ENCODE assay signal across 27 cellular contexts in the genomic region with DNA sequence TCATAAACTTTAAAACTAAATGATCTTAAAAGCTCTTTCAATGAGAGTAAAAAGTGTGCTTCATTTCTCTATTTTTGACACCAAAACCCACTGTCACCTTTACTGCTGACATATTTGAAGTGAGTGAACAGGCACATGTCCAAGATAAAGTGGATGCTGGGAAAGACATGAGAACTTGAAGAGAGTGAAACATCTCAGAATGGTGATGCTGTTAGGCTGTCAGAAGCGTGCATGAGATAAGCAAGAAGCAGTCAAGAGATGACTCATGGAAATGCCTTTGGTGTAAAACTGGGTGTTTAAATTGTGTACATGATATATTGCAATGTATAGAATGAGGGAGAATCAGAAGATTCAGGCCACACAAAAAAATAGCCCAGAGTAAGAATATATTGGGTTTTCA. TPM values are rescaled to one million over a fixed set of nuclear protein-coding genes. Genes with fewer than 3 reads are reported as not detected.
DNase-seq lines count a peak whose midpoint lies in the region; ATAC-seq lines count a peak whose summit lies in the region.
"Had no signal": no experiment of that assay in that cellular context is flagged by ENCODE, and none has a peak within 500 bp of the region (broad histone marks: within the 10 kb centered on the region; RNA-seq: fewer than 3 reads in every experiment).

No MANE protein-coding gene starts in this region.

- no peak overlapping the region for H3K27ac Mint-ChIP-seq in activated CD4-positive, alpha-beta T cell treated with anti-CD3 and anti-CD28 coated beads, Interleukin-2, amount 10 ng/mL, durations not matched to agents 24 days and 14 days
- no peak overlapping the region for H3K27ac Mint-ChIP-seq in natural killer cell treated with Interleukin-12 subunit alpha and Interleukin-12 subunit beta and Interleukin-15 and Interleukin-18, amount 100 ng/mL, for 72 hours
- H3K27ac Mint-ChIP-seq: activated T-helper 17 cell treated with anti-CD3 and anti-CD28 coated beads, Interleukin-2, amount 50 U/mL, for 72 hours; memory B cell had no signal

- intact Hi-C loops in activated CD4-positive, alpha-beta T cell treated with anti-CD3 and anti-CD28 coated beads, Interleukin-2, amount 10 ng/mL, durations not matched to agents 24 days and 14 days (cut with micrococcal nuclease) = loop anchor here (10.0 kb wide), 1 partner anchor 166 kb away; no protein-coding TSS in a partner anchor

- H3K4me3 Mint-ChIP-seq in activated CD4-positive, alpha-beta T cell treated with anti-CD3 and anti-CD28 coated beads, Interleukin-2, amount 10 ng/mL, durations not matched to agents 24 days and 14 days = no peak overlapping the region
- no peak overlapping the region for H3K4me3 Mint-ChIP-seq in natural killer cell treated with Interleukin-12 subunit alpha and Interleukin-12 subunit beta and Interleukin-15 and Interleukin-18, amount 100 ng/mL, for 72 hours
- H3K4me3 Mint-ChIP-seq: activated T-helper 17 cell treated with anti-CD3 and anti-CD28 coated beads, Interleukin-2, amount 50 U/mL, for 72 hours; memory B cell; neural crest cell had no signal

- H3K27me3 Mint-ChIP-seq in activated CD4-positive, alpha-beta T cell treated with anti-CD3 and anti-CD28 coated beads, Interleukin-2, amount 10 ng/mL, durations not matched to agents 24 days and 14 days = no peaks in the 10 kb centered on the region
- no peaks in the 10 kb centered on the region for H3K27me3 Mint-ChIP-seq in natural killer cell treated with Interleukin-12 subunit alpha and Interleukin-12 subunit beta and Interleukin-15 and Interleukin-18, amount 100 ng/mL, for 72 hours
- H3K27me3 Mint-ChIP-seq: memory B cell had no signal

- H3K9me3 Mint-ChIP-seq in activated CD4-positive, alpha-beta T cell treated with anti-CD3 and anti-CD28 coated beads, Interleukin-2, amount 10 ng/mL, durations not matched to agents 24 days and 14 days = peaks cover 3% of the 10 kb centered on the region
- H3K9me3 Mint-ChIP-seq in natural killer cell treated with Interleukin-12 subunit alpha and Interleukin-12 subunit beta and Interleukin-15 and Interleukin-18, amount 100 ng/mL, for 72 hours = no peaks in the 10 kb centered on the region
- H3K9me3 Mint-ChIP-seq: neural crest cell had no signal

- H3K4me1 Mint-ChIP-seq in activated CD4-positive, alpha-beta T cell treated with anti-CD3 and anti-CD28 coated beads, Interleukin-2, amount 10 ng/mL, durations not matched to agents 24 days and 14 days = peaks cover 30% of the 10 kb centered on the region
- H3K4me1 Mint-ChIP-seq in natural killer cell treated with Interleukin-12 subunit alpha and Interleukin-12 subunit beta and Interleukin-15 and Interleukin-18, amount 100 ng/mL, for 72 hours (ENCODE audit: low read depth in 2 of 2) = peaks cover 15 to 20% of the 10 kb centered on the region in 2 donors
- H3K4me1 Mint-ChIP-seq: activated T-helper 17 cell treated with anti-CD3 and anti-CD28 coated beads, Interleukin-2, amount 50 U/mL, for 72 hours; memory B cell; neural crest cell had no signal

- peak; percentile 55 for DNase-seq in activated CD4-positive, alpha-beta T cell treated with anti-CD3 and anti-CD28 coated beads, Interleukin-2, amount 10 ng/mL, durations not matched to agents 24 days and 14 days
- no peak for DNase-seq in activated CD4-positive, alpha-beta T cell treated with anti-CD3 and anti-CD28 coated beads, Interleukin-2, amount 50 U/mL, for 1 hour
- DNase-seq in astrocyte of the hippocampus (ENCODE audit: low read depth, low spot score) = peak; percentile 12
- DNase-seq in islet precursor cell = peak; percentile 56
- DNase-seq in natural killer cell treated with Interleukin-12 subunit alpha and Interleukin-12 subunit beta and Interleukin-15 and Interleukin-18, amount 100 ng/mL, for 72 hours (ENCODE audit: low spot score) = no peak
- no peak for DNase-seq in NCI-H510A treated with DMSO at 0.1 percent for 48 hours (lab: John Stamatoyannopoulos, UW)
- DNase-seq: body of pancreas; C1 segment of cervical spinal cord; dorsolateral prefrontal cortex; heart left ventricle; Kasumi-1; kidney; NCI-H1105 treated with DMSO at 0.1 percent for 48 hours; NCI-H2171; NCI-H774; Peyer's patch; retina; stimulated activated CD4-positive, alpha-beta T cell treated with anti-CD3 and anti-CD28 coated beads, Interleukin-15, amount 100 ng/mL, for 24 hours had no signal

- ATAC-seq in GM19463 (IDR thresholded peaks at IDR 0.05; ENCODE audit: unreplicated experiment) (peak; percentile 43), HG02852 (IDR thresholded peaks at IDR 0.05; ENCODE audit: unreplicated experiment) (no peak)
- no peak for ATAC-seq in natural killer cell treated with Interleukin-12 subunit alpha and Interleukin-12 subunit beta and Interleukin-15 and Interleukin-18, amount 100 ng/mL, for 72 hours
- ATAC-seq: A549; activated T-helper 17 cell treated with anti-CD3 and anti-CD28 coated beads, Interleukin-2, amount 50 U/mL, for 72 hours; body of pancreas; esophagus mucosa; heart left ventricle had no signal

- H3K36me3 Mint-ChIP-seq in activated CD4-positive, alpha-beta T cell treated with anti-CD3 and anti-CD28 coated beads, Interleukin-2, amount 10 ng/mL, durations not matched to agents 24 days and 14 days (ENCODE audit: low read depth) = no peaks in the 10 kb centered on the region
- no peaks in the 10 kb centered on the region for H3K36me3 Mint-ChIP-seq in natural killer cell treated with Interleukin-12 subunit alpha and Interleukin-12 subunit beta and Interleukin-15 and Interleukin-18, amount 100 ng/mL, for 72 hours
- H3K36me3 Mint-ChIP-seq: memory B cell had no signal

RNA-seq across cellular contexts. Expression of a gene that starts 21.8 kb away (rescaled TPM):
- not detected in 2 replicates for total RNA-seq in activated CD4-positive, alpha-beta T cell treated with anti-CD3 and anti-CD28 coated beads, Interleukin-2, amount 10 ng/mL, durations not matched to agents 24 days and 14 days
- under 1 TPM in 1 of 2 donors, not detected in 1; 0.29 TPM for total RNA-seq in natural killer cell treated with Interleukin-12 subunit alpha and Interleukin-12 subunit beta and Interleukin-15 and Interleukin-18, amount 100 ng/mL, for 72 hours
- total RNA-seq: activated T-helper 17 cell treated with anti-CD3 and anti-CD28 coated beads, Interleukin-2, amount 50 U/mL, for 72 hours; HT-29; neural crest cell; urinary bladder had no signal

Comparison
In these comparisons a context has a peak if more than half of its experiments do, and no peak if none do; other contexts are left out.
1. DNase-seq: peak in activated CD4-positive, alpha-beta T cell treated with anti-CD3 and anti-CD28 coated beads, Interleukin-2, amount 10 ng/mL, durations not matched to agents 24 days and 14 days (single experiment), astrocyte of the hippocampus (single experiment) and islet precursor cell (single experiment); none in activated CD4-positive, alpha-beta T cell treated with anti-CD3 and anti-CD28 coated beads, Interleukin-2, amount 50 U/mL, for 1 hour (single experiment), natural killer cell treated with Interleukin-12 subunit alpha and Interleukin-12 subunit beta and Interleukin-15 and Interleukin-18, amount 100 ng/mL, for 72 hours (single experiment) and NCI-H510A treated with DMSO at 0.1 percent for 48 hours (single experiment).